Comparison of ENCODE assay signal across 16 cellular contexts in the genomic region with DNA sequence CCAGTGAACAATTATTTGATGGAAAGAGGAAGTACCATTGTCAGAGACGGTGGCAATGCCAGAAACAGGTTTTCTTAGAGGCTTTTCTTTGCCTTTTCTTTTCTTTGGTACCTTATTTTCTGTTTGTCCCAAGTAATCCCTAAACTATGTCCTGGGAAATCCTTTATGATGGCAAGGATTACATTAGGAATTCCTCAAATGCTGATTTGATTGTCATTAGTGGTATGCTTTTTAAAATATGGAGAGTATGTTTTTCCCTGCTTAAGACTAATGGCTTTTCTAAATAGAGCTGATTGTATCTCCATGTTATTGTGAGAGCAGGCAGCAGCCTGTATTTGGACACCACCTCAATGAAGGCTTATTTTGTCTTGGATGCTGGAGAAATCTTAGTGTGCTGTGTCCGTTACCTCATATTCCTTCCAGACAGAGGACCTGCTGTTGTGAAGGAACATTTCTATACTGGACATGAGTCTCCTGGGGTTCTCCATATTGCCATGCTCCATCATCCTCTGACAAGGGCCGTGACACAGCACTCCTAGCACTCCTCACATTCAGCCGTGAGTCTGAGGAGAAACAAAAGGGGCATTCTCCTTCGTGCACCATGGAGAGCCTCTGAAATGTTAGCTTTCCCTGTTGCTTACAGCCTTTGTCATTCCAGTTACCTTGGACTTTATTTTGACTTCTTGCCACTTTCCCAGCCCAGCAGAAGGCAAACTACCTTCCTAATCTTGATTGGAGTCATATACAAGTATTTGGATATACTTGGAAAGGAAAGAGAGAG. TPM values are rescaled to one million over a fixed set of nuclear protein-coding genes. Genes with fewer than 3 reads are reported as not detected.
A peak's percentile ranks its signal among the peaks of the same experiment; 100 is the strongest.
DNase-seq lines count a peak whose midpoint lies in the region; FAIRE-seq and TF ChIP-seq lines count a peak whose summit lies in the region.
"Had no signal": no experiment of that assay in that cellular context is flagged by ENCODE, and none has a peak within 500 bp of the region (broad histone marks: within the 10 kb centered on the region; RNA-seq: fewer than 3 reads in every experiment).

No MANE protein-coding gene starts in this region.

- H2BK15ac ChIP-seq in H1 (ENCODE audit: low read length): no peak overlapping the region

- POLR2A ChIA-PET in H1 (lab: Charles Lee; ENCODE audit: partially characterized antibody): no interaction called here
- POLR2A ChIA-PET in GM10248 (lab: Yijun Ruan, JAX): no interaction called here

- no peaks in the 10 kb centered on the region for H3K23me2 ChIP-seq in H1 (ENCODE audit: low read depth, low read length)

- no peak overlapping the region for H3K23ac ChIP-seq in H1 (ENCODE audit: insufficient read length)

- H3K4ac ChIP-seq in H1 (replicated peaks; ENCODE audit: insufficient read length, low read depth, low read length): no peak overlapping the region

- H3K27me3 ChIP-seq in H1 (replicated peaks in 1 of 4; ENCODE audit: control insufficient read depth in 3 of 4, extremely low read depth in 1 of 4, insufficient read depth in 3 of 4, low read length in 3 of 4): no peaks in the 10 kb centered on the region
- H3K27me3 ChIP-seq: hepatocyte had no signal

- H3K4me3 Mint-ChIP-seq in nephron: peak overlapping the region in 1 of 3 experiments; percentile 18
- H3K4me3 Mint-ChIP-seq: activated CD8-positive, alpha-beta memory T cell treated with anti-CD3 and anti-CD28 coated beads, Interleukin-2, amount 10 ng/mL, durations not matched to agents 7 days and 5 days; activated naive CD8-positive, alpha-beta T cell treated with anti-CD3 and anti-CD28 coated beads, Interleukin-2, amount 50 U/mL, for 24 hours; T-helper 2 cell treated with Interferon-gamma antibody and Interleukin-4, amounts not matched to agents 5 μg/mL and 100 μg/mL, for 36 hours had no signal

- no peak overlapping the region for H2AK5ac ChIP-seq in H1 (ENCODE audit: low read depth, low read length)

- H4K91ac ChIP-seq in H1 (replicated peaks; ENCODE audit: insufficient read length, low read length): no peak overlapping the region

- H3K27ac ChIP-seq in H1 (ENCODE audit: low read depth, low read length): peak overlapping the region; percentile 66; the same call in 1 of the 2 replicates
- H3K27ac ChIP-seq: hepatocyte had no signal

- no peak for TF ChIP-seq POLR2A in H1 (IDR thresholded peaks at IDR 0.05; ENCODE audit: control extremely low read depth in 1 of 2, low read depth in 2 of 2, low read length in 2 of 2)

- TF ChIP-seq RAD21 in H1 (IDR thresholded peaks at IDR 0.05 in 1 of 2, conservative IDR thresholded peaks at IDR 0.05 in 1 of 2; ENCODE audit: low read depth in 2 of 2, low read length in 2 of 2): no peak

- no peaks in the 10 kb centered on the region for H3K27me3 Mint-ChIP-seq in nephron (ENCODE audit: low read depth)
- H3K27me3 Mint-ChIP-seq: activated CD8-positive, alpha-beta memory T cell treated with anti-CD3 and anti-CD28 coated beads, Interleukin-2, amount 10 ng/mL, durations not matched to agents 7 days and 5 days; activated naive CD8-positive, alpha-beta T cell treated with anti-CD3 and anti-CD28 coated beads, Interleukin-2, amount 50 U/mL, for 24 hours had no signal

- no peak for TF ChIP-seq CTCF in H1 (IDR thresholded peaks at IDR 0.05; ENCODE audit: control extremely low read depth in 1 of 3, insufficient read depth in 1 of 3, low read depth in 1 of 3, low read length in 3 of 3)
- no peak for TF ChIP-seq CTCF in nephron (IDR thresholded peaks at IDR 0.05; ENCODE audit: unreplicated experiment in 3 of 3)
- no peak for TF ChIP-seq CTCF in GM10248 (IDR thresholded peaks at IDR 0.05; ENCODE audit: control extremely low read depth, extremely low read depth, low read depth, missing control alignments)

- peaks cover 73% of the 10 kb centered on the region for H3K36me3 Mint-ChIP-seq in nephron (ENCODE audit: low read depth)

- H3K79me1 ChIP-seq in H1 (ENCODE audit: low read depth, low read length): no peaks in the 10 kb centered on the region

- DNase-seq in G401 (ENCODE audit: low spot score) (peak; percentile 2), NCI-H69 (lab: John Stamatoyannopoulos, UW) (peak; percentile 8), H1 (ENCODE audit: low read depth in 1 of 2, low spot score in 2 of 2) (peak in 1 of 2 experiments; percentile 7), NCI-H2171 treated with DMSO at 0.1 percent for 48 hours (lab: John Stamatoyannopoulos, UW) (no peak), NCI-H1092 treated with DMSO at 0.1 percent for 48 hours (lab: John Stamatoyannopoulos, UW) (no peak), cortex of kidney (lab: John Stamatoyannopoulos, UW) (no peak), GM10248 (ENCODE audit: extremely low spot score) (no peak)
- DNase-seq: activated CD8-positive, alpha-beta memory T cell treated with anti-CD3 and anti-CD28 coated beads, Interleukin-2, amount 10 ng/mL, durations not matched to agents 7 days and 5 days; activated naive CD8-positive, alpha-beta T cell treated with anti-CD3 and anti-CD28 coated beads, Interleukin-2, amount 50 U/mL, for 24 hours; effector memory CD4-positive, alpha-beta T cell; GDM1; NK-92 treated with Interleukin-12 subunit alpha and Interleukin-12 subunit beta, amount 100 ng/mL, for 24 hours; small intestine had no signal

- peaks cover 30% of the 10 kb centered on the region for H3K4me1 Mint-ChIP-seq in nephron
- H3K4me1 Mint-ChIP-seq: activated CD8-positive, alpha-beta memory T cell treated with anti-CD3 and anti-CD28 coated beads, Interleukin-2, amount 10 ng/mL, durations not matched to agents 7 days and 5 days; activated naive CD8-positive, alpha-beta T cell treated with anti-CD3 and anti-CD28 coated beads, Interleukin-2, amount 50 U/mL, for 24 hours had no signal

- H2BK120ac ChIP-seq in H1 (replicated peaks; ENCODE audit: low read depth, low read length): peak overlapping the region; percentile 28

- CTCF ChIA-PET in H1 (lab: Charles Lee; ENCODE audit: partially characterized antibody) (interaction anchor here (0.8 to 1.9 kb wide), 2 partner anchors 11 to 123 kb away, joined by 3 to 4 read pairs; no protein-coding TSS in a partner anchor), GM10248 (lab: Yijun Ruan, JAX) (no interaction called here)

- no peak overlapping the region for H3K56ac ChIP-seq in H1 (replicated peaks; ENCODE audit: insufficient read length, low read depth, low read length)

- no peak overlapping the region for H2BK5ac ChIP-seq in H1 (ENCODE audit: low read depth, low read length)

- H3K9me3 Mint-ChIP-seq in nephron: peaks cover 3% of the 10 kb centered on the region
- H3K9me3 Mint-ChIP-seq: T-helper 2 cell treated with Interferon-gamma antibody and Interleukin-4, amounts not matched to agents 5 μg/mL and 100 μg/mL, for 36 hours had no signal

- no peak overlapping the region for H3K14ac ChIP-seq in H1 (ENCODE audit: insufficient read length)

- no peaks in the 10 kb centered on the region for H4K20me1 ChIP-seq in H1 (replicated peaks in 1 of 2; ENCODE audit: control insufficient read depth in 1 of 2, insufficient read depth in 2 of 2, low read length in 2 of 2)

- no peak overlapping the region for H2BK12ac ChIP-seq in H1 (ENCODE audit: low read depth, low read length)

- in situ Hi-C loops in G401 (cut with HindIII; ENCODE audit: low sequenced_read_pairs): no loop called here

- H2BK20ac ChIP-seq in H1 (ENCODE audit: low read length): no peak overlapping the region

- WGBS in H1 (ENCODE audit: extremely low coverage in 1 of 2, insufficient coverage in 1 of 2, insufficient read length in 1 of 2, insufficient replicate concordance in 2 of 2, low coverage in 1 of 2, low lambda C conversion rate in 2 of 2, missing lambda C conversion rate in 1 of 2), 2 experiments: 50% methylated on average over 5 of the region's 5 CpGs; no CpG with 5 or more reads in 1 of the 2 experiments

- H3K36me3 ChIP-seq in H1 (ENCODE audit: control insufficient read depth in 2 of 4, insufficient read depth in 4 of 4, low read length in 3 of 4): peaks cover 0 to 7% (median 2%) of the 10 kb centered on the region in 4 experiments; a peak in 4 of 8 replicates

- H3K4me2 ChIP-seq in H1 (ENCODE audit: insufficient read depth in 1 of 2, low read depth in 2 of 2, low read length in 2 of 2): peak overlapping the region in 1 of 2 experiments; percentile 35; a peak in 3 of 4 replicates
- H3K4me2 ChIP-seq: hepatocyte had no signal

- no peaks in the 10 kb centered on the region for H3K79me2 ChIP-seq in H1 (ENCODE audit: control insufficient read depth in 1 of 2, insufficient read depth in 2 of 2, low read length in 2 of 2)
- H3K79me2 ChIP-seq: hepatocyte had no signal

- H2AFZ ChIP-seq in H1 (ENCODE audit: low read length): no peak overlapping the region
- H2AFZ ChIP-seq: hepatocyte had no signal

- H3K4me1 ChIP-seq in H1 (replicated peaks in 1 of 4; ENCODE audit: control insufficient read depth in 3 of 4, insufficient read depth in 4 of 4, low read length in 3 of 4): peaks cover 0 to 4% (median 3%) of the 10 kb centered on the region in 4 experiments; a peak in 3 of 7 replicates

- H3K9me3 ChIP-seq in H1 (ENCODE audit: insufficient read depth in 2 of 2, low read depth in 1 of 2, low read length in 1 of 2): no peaks in the 10 kb centered on the region

- H3K9ac ChIP-seq in H1 (replicated peaks in 1 of 4; ENCODE audit: extremely low read depth in 1 of 4, low read depth in 3 of 4, low read length in 3 of 4): no peak overlapping the region

- H4K5ac ChIP-seq in H1 (ENCODE audit: insufficient read length, low read depth, low read length): peak overlapping the region; percentile 68

- no peak overlapping the region for H4K8ac ChIP-seq in H1 (ENCODE audit: extremely low read depth, insufficient read depth, low read length)

- TF ChIP-seq EP300 in H1 (IDR thresholded peaks at IDR 0.05; ENCODE audit: borderline replicate concordance in 1 of 2, low read depth in 2 of 2, low read length in 2 of 2): no peak

- H3K18ac ChIP-seq in H1 (ENCODE audit: extremely low read depth, low read length): no peak overlapping the region

- no peak overlapping the region for H3K4me3 ChIP-seq in H1 (ENCODE audit: extremely low read depth in 1 of 4, insufficient read depth in 2 of 4, low read depth in 3 of 4, low read length in 4 of 4)
- H3K4me3 ChIP-seq: hepatocyte had no signal

- peak overlapping the region; percentile 34 to 84 (median 68) for H3K27ac Mint-ChIP-seq in nephron
- H3K27ac Mint-ChIP-seq: activated CD8-positive, alpha-beta memory T cell treated with anti-CD3 and anti-CD28 coated beads, Interleukin-2, amount 10 ng/mL, durations not matched to agents 7 days and 5 days; activated naive CD8-positive, alpha-beta T cell treated with anti-CD3 and anti-CD28 coated beads, Interleukin-2, amount 50 U/mL, for 24 hours; T-helper 2 cell treated with Interferon-gamma antibody and Interleukin-4, amounts not matched to agents 5 μg/mL and 100 μg/mL, for 36 hours had no signal

- FAIRE-seq in H1 (lab: Jason Lieb, UNC): peak; percentile 93
- FAIRE-seq: small intestine had no signal

RNA-seq across cellular contexts. Expression of a gene that starts 29.4 kb away (rescaled TPM):
- total RNA-seq in G401 (2014; rRNA removed; shearing (Covaris generic)): 0.17 and 0.37 TPM in 2 replicates
- total RNA-seq in H1 (2021; fragmentation: NEBNext Ultra II Directional; extraction: Animal tissue kit (Norgen Biotek cat#: 25700)): 0.77 and 1.0 TPM in 2 replicates
- 0.59 and 0.63 TPM in 2 replicates for polyA plus RNA-seq in H1 (2011; rRNA removed)
- polyA plus RNA-seq in H1 (2011; cell fraction: cytosol; rRNA removed): 0.98 TPM
- polyA plus RNA-seq in H1 (2011; cell fraction: nucleus; rRNA removed): 3.1 TPM
- 0.61 to 1.1 TPM (median 0.75 TPM) in 4 replicates for polyA plus RNA-seq in H1 (2012, experiment 1 of 2)
- 0.38 TPM for polyA plus RNA-seq in H1 (2012, experiment 2 of 2)
- 0.26 TPM for polyA plus RNA-seq in H1 (2013, experiment 1 of 2)
- 0.35 TPM for polyA plus RNA-seq in H1 (2013, experiment 2 of 2)
- 1.4 and 3.1 TPM in 2 replicates for polyA minus RNA-seq in H1 (2011; rRNA and poly(A)+ RNA removed)
- polyA minus RNA-seq in H1 (2011; cell fraction: cytosol; rRNA and poly(A)+ RNA removed): 0.66 TPM
- polyA minus RNA-seq in H1 (2011; cell fraction: nucleus; rRNA and poly(A)+ RNA removed): 1.6 TPM

RNA-seq across cellular contexts. Expression of a gene that starts 47.7 kb away (rescaled TPM):
- total RNA-seq in G401 (2014; rRNA removed; shearing (Covaris generic)): 6.2 and 9.5 TPM in 2 replicates
- 14.3 and 16.0 TPM in 2 replicates for total RNA-seq in H1 (2021; fragmentation: NEBNext Ultra II Directional; extraction: Animal tissue kit (Norgen Biotek cat#: 25700))
- polyA plus RNA-seq in H1 (2011; rRNA removed): 2.3 and 3.9 TPM in 2 replicates
- 5.0 TPM for polyA plus RNA-seq in H1 (2011; cell fraction: cytosol; rRNA removed)
- 3.6 TPM for polyA plus RNA-seq in H1 (2011; cell fraction: nucleus; rRNA removed)
- 4.1 to 6.7 TPM (median 4.7 TPM) in 4 replicates for polyA plus RNA-seq in H1 (2012, experiment 1 of 2)
- 0.54 TPM for polyA plus RNA-seq in H1 (2012, experiment 2 of 2)
- polyA plus RNA-seq in H1 (2013, experiment 1 of 2): 5.8 TPM
- 5.7 TPM for polyA plus RNA-seq in H1 (2013, experiment 2 of 2)
- 24.5 and 25.3 TPM in 2 replicates for polyA minus RNA-seq in H1 (2011; rRNA and poly(A)+ RNA removed)
- 5.9 TPM for polyA minus RNA-seq in H1 (2011; cell fraction: cytosol; rRNA and poly(A)+ RNA removed)
- polyA minus RNA-seq in H1 (2011; cell fraction: nucleus; rRNA and poly(A)+ RNA removed): 38.9 TPM

Comparison
In these comparisons a context has a peak if more than half of its experiments do, and no peak if none do; other contexts are left out.
1. DNase-seq: peak in G401 (single experiment) and NCI-H69 (single experiment); none in NCI-H2171 treated with DMSO at 0.1 percent for 48 hours (single experiment), NCI-H1092 treated with DMSO at 0.1 percent for 48 hours (single experiment), cortex of kidney (single experiment) and GM10248 (single experiment).